ENCODE assay signal across 13 cellular contexts in genomic region chr3:64462203-64463120, GRCh38.
DNase-seq lines count a peak whose midpoint lies in the region; ATAC-seq, FAIRE-seq and TF ChIP-seq lines count a peak whose summit lies in the region.
"Had no signal": no experiment of that assay in that cellular context is flagged by ENCODE, and none has a peak within 500 bp of the region (broad histone marks: within the 10 kb centered on the region; RNA-seq: fewer than 3 reads in every experiment).

No MANE protein-coding gene starts in this region.

- H3K4me1 ChIP-seq in H1 (replicated peaks in 1 of 4; ENCODE audit: control insufficient read depth in 3 of 4, insufficient read depth in 4 of 4, low read length in 3 of 4) = peaks cover 1 to 8% (median 2%) of the 10 kb centered on the region in 4 experiments; a peak in 3 of 7 replicates

- no peaks in the 10 kb centered on the region for H3K79me2 ChIP-seq in H1 (ENCODE audit: control insufficient read depth in 1 of 2, insufficient read depth in 2 of 2, low read length in 2 of 2)

- peaks cover 30% of the 10 kb centered on the region for H3K4me1 Mint-ChIP-seq in osteocyte (ENCODE audit: unreplicated experiment)

- H2BK15ac ChIP-seq in H1 (ENCODE audit: low read length) = no peak overlapping the region

- H4K20me1 ChIP-seq in H1 (replicated peaks in 1 of 2; ENCODE audit: control insufficient read depth in 1 of 2, insufficient read depth in 2 of 2, low read length in 2 of 2) = no peaks in the 10 kb centered on the region

- POLR2A ChIA-PET in H1 (lab: Charles Lee; ENCODE audit: partially characterized antibody) = no interaction called here

- H3K27ac ChIP-seq in H1 (ENCODE audit: low read depth, low read length) = no peak overlapping the region

- no peak overlapping the region for H4K5ac ChIP-seq in H1 (ENCODE audit: insufficient read length, low read depth, low read length)

- H3K27ac Mint-ChIP-seq in osteocyte (ENCODE audit: unreplicated experiment) = peak overlapping the region; percentile 87
- H3K27ac Mint-ChIP-seq in activated naive CD4-positive, alpha-beta T cell treated with anti-CD3 and anti-CD28 coated beads, Interleukin-2, amount 50 U/mL, for 72 hours = no peak overlapping the region
- H3K27ac Mint-ChIP-seq: T-helper 17 cell had no signal

- H3K9ac ChIP-seq in H1 (replicated peaks in 1 of 4; ENCODE audit: extremely low read depth in 1 of 4, low read depth in 3 of 4, low read length in 3 of 4) = no peak overlapping the region

- DNase-seq in EL (peak; percentile 87), NCI-H524 treated with DMSO at 0.1 percent for 48 hours (lab: John Stamatoyannopoulos, UW) (peak; percentile 21), H1 (ENCODE audit: low read depth in 1 of 2, low spot score in 2 of 2) (no peak), osteocyte (ENCODE audit: extremely low spot score, unreplicated experiment) (no peak), SHP77 treated with DMSO at 0.1 percent for 48 hours (lab: John Stamatoyannopoulos, UW) (no peak)
- DNase-seq in activated naive CD4-positive, alpha-beta T cell treated with anti-CD3 and anti-CD28 coated beads, Interleukin-2, amount 50 U/mL, for 72 hours (ENCODE audit: low spot score in 2 of 2) = no peak
- DNase-seq: activated T-cell treated with anti-CD3 and anti-CD28 coated beads for 4 hours; naive thymus-derived CD8-positive, alpha-beta T cell; NCI-H510A; T-helper 17 cell had no signal

- ATAC-seq in GM21447 (IDR thresholded peaks at IDR 0.05; ENCODE audit: unreplicated experiment) (no peak), HG03565 (IDR thresholded peaks at IDR 0.05; ENCODE audit: unreplicated experiment) (no peak)
- no peak for ATAC-seq in activated naive CD4-positive, alpha-beta T cell treated with anti-CD3 and anti-CD28 coated beads, Interleukin-2, amount 50 U/mL, for 72 hours
- ATAC-seq: naive thymus-derived CD8-positive, alpha-beta T cell; T-helper 17 cell had no signal

- no peaks in the 10 kb centered on the region for H3K9me3 Mint-ChIP-seq in osteocyte (ENCODE audit: unreplicated experiment)
- no peaks in the 10 kb centered on the region for H3K9me3 Mint-ChIP-seq in activated naive CD4-positive, alpha-beta T cell treated with anti-CD3 and anti-CD28 coated beads, Interleukin-2, amount 50 U/mL, for 72 hours
- H3K9me3 Mint-ChIP-seq: naive thymus-derived CD8-positive, alpha-beta T cell had no signal

- H2BK20ac ChIP-seq in H1 (ENCODE audit: low read length) = no peak overlapping the region

- no peak overlapping the region for H3K4me2 ChIP-seq in H1 (ENCODE audit: insufficient read depth in 1 of 2, low read depth in 2 of 2, low read length in 2 of 2)

- no peaks in the 10 kb centered on the region for H3K27me3 Mint-ChIP-seq in osteocyte (ENCODE audit: unreplicated experiment)

- H2BK5ac ChIP-seq in H1 (ENCODE audit: low read depth, low read length) = no peak overlapping the region

- TF ChIP-seq RAD21 in H1 (IDR thresholded peaks at IDR 0.05 in 1 of 2, conservative IDR thresholded peaks at IDR 0.05 in 1 of 2; ENCODE audit: low read depth in 2 of 2, low read length in 2 of 2) = no peak

- no peak for FAIRE-seq in H1 (lab: Jason Lieb, UNC)
- FAIRE-seq: colon had no signal

- no peak overlapping the region for H2AK5ac ChIP-seq in H1 (ENCODE audit: low read depth, low read length)

- no peak for TF ChIP-seq EP300 in H1 (IDR thresholded peaks at IDR 0.05; ENCODE audit: borderline replicate concordance in 1 of 2, low read depth in 2 of 2, low read length in 2 of 2)

- no peak overlapping the region for H3K23ac ChIP-seq in H1 (ENCODE audit: insufficient read length)

- no peaks in the 10 kb centered on the region for H3K27me3 ChIP-seq in H1 (replicated peaks in 1 of 4; ENCODE audit: control insufficient read depth in 3 of 4, extremely low read depth in 1 of 4, insufficient read depth in 3 of 4, low read length in 3 of 4)

- peak overlapping the region; percentile 59 for H3K4me3 Mint-ChIP-seq in osteocyte (ENCODE audit: unreplicated experiment)
- H3K4me3 Mint-ChIP-seq: T-helper 17 cell had no signal

- no peak overlapping the region for H4K91ac ChIP-seq in H1 (replicated peaks; ENCODE audit: insufficient read length, low read length)

- H3K18ac ChIP-seq in H1 (ENCODE audit: extremely low read depth, low read length) = no peak overlapping the region

- no peak overlapping the region for H3K56ac ChIP-seq in H1 (replicated peaks; ENCODE audit: insufficient read length, low read depth, low read length)

- H3K36me3 Mint-ChIP-seq in osteocyte (ENCODE audit: unreplicated experiment) = no peaks in the 10 kb centered on the region
- H3K36me3 Mint-ChIP-seq in activated naive CD4-positive, alpha-beta T cell treated with anti-CD3 and anti-CD28 coated beads, Interleukin-2, amount 50 U/mL, for 72 hours = no peaks in the 10 kb centered on the region
- H3K36me3 Mint-ChIP-seq: naive thymus-derived CD8-positive, alpha-beta T cell had no signal

- no peaks in the 10 kb centered on the region; a peak in 1 of 8 replicates for H3K36me3 ChIP-seq in H1 (ENCODE audit: control insufficient read depth in 2 of 4, insufficient read depth in 4 of 4, low read length in 3 of 4)

- no peaks in the 10 kb centered on the region for H3K79me1 ChIP-seq in H1 (ENCODE audit: low read depth, low read length)

- no peak overlapping the region for H2BK12ac ChIP-seq in H1 (ENCODE audit: low read depth, low read length)

- 0 out of 2 replicates have a peak, but pooled peaks cover 2% of the 10 kb centered on the region for H3K23me2 ChIP-seq in H1 (ENCODE audit: low read depth, low read length)

- 91% methylated on average over 8 of the region's 8 CpGs; no CpG with 5 or more reads in 1 of the 2 experiments for WGBS in H1 (ENCODE audit: extremely low coverage in 1 of 2, insufficient coverage in 1 of 2, insufficient read length in 1 of 2, insufficient replicate concordance in 2 of 2, low coverage in 1 of 2, low lambda C conversion rate in 2 of 2, missing lambda C conversion rate in 1 of 2), 2 experiments

- no peak for TF ChIP-seq POLR2A in H1 (IDR thresholded peaks at IDR 0.05; ENCODE audit: control extremely low read depth in 1 of 2, low read depth in 2 of 2, low read length in 2 of 2)

- no peaks in the 10 kb centered on the region for H3K9me3 ChIP-seq in H1 (ENCODE audit: insufficient read depth in 2 of 2, low read depth in 1 of 2, low read length in 1 of 2)

- H3K4me3 ChIP-seq in H1 (ENCODE audit: extremely low read depth in 1 of 4, insufficient read depth in 2 of 4, low read depth in 3 of 4, low read length in 4 of 4) = no peak overlapping the region

- no peak overlapping the region for H2BK120ac ChIP-seq in H1 (replicated peaks; ENCODE audit: low read depth, low read length)

- TF ChIP-seq CTCF in H1 (IDR thresholded peaks at IDR 0.05; ENCODE audit: control extremely low read depth in 1 of 3, insufficient read depth in 1 of 3, low read depth in 1 of 3, low read length in 3 of 3) (no peak), osteocyte (IDR thresholded peaks at IDR 0.05) (no peak)

- H3K4ac ChIP-seq in H1 (replicated peaks; ENCODE audit: insufficient read length, low read depth, low read length) = no peak overlapping the region

- no peak overlapping the region for H4K8ac ChIP-seq in H1 (ENCODE audit: extremely low read depth, insufficient read depth, low read length)

- peak overlapping the region; percentile 63; the same call in 1 of the 2 replicates for H2AFZ ChIP-seq in H1 (ENCODE audit: low read length)

- H3K14ac ChIP-seq in H1 (ENCODE audit: insufficient read length) = no peak overlapping the region

- CTCF ChIA-PET in H1 (lab: Charles Lee; ENCODE audit: partially characterized antibody) = interaction anchor here (0.7 to 7.4 kb wide), 28 partner anchors 7 to 1113 kb away, joined by 3 to 63 read pairs (median 7); partner anchors contain the start of gene PSMD6

TF ChIP-seq in H1, 55 proteins besides CTCF, POLR2A, EP300 and RAD21:
- TF ChIP-seq FOSL1 (IDR thresholded peaks at IDR 0.05; ENCODE audit: insufficient read depth, low read depth, low read length) (no peak), KDM4A (IDR thresholded peaks at IDR 0.05; ENCODE audit: low read depth, low read length, severe bottlenecking) (no peak), RBBP5 (IDR thresholded peaks at IDR 0.05; ENCODE audit: borderline replicate concordance, low read depth, low read length) (no peak), CEBPB (IDR thresholded peaks at IDR 0.05; ENCODE audit: low read depth, low read length) (no peak), CBX8 (IDR thresholded peaks at IDR 0.05; ENCODE audit: borderline replicate concordance, low read depth, low read length) (no peak), ATF3 (IDR thresholded peaks at IDR 0.05; ENCODE audit: insufficient read depth, low read depth, low read length) (no peak)

Comparison
In these comparisons a context has a peak if more than half of its experiments do, and no peak if none do; other contexts are left out.
1. DNase-seq: peak in EL (single experiment) and NCI-H524 treated with DMSO at 0.1 percent for 48 hours (single experiment); none in H1 (0 of 2), osteocyte (single experiment), SHP77 treated with DMSO at 0.1 percent for 48 hours (single experiment) and activated naive CD4-positive, alpha-beta T cell treated with anti-CD3 and anti-CD28 coated beads, Interleukin-2, amount 50 U/mL, for 72 hours (0 of 2).